In genomic region chrX:20116575-20117240, GRCh38 we compare ENCODE assay signal across 9 cellular contexts. TPM values are rescaled to one million over a fixed set of nuclear protein-coding genes. Genes with fewer than 3 reads are reported as not detected.
DNase-seq lines count a peak whose midpoint lies in the region; ATAC-seq and TF ChIP-seq lines count a peak whose summit lies in the region.
"Had no signal": no experiment of that assay in that cellular context is flagged by ENCODE, and none has a peak within 500 bp of the region (broad histone marks: within the 10 kb centered on the region; RNA-seq: fewer than 3 reads in every experiment).

Gene MAP7D2, minus strand, starts transcription at chrX:20116907. Its CDS starts 28 bp downstream, at chrX:20116879.

- intact Hi-C loops in naive thymus-derived CD4-positive, alpha-beta T cell (cut with micrococcal nuclease), result no loop called here

- POLR2A ChIA-PET in naive thymus-derived CD4-positive, alpha-beta T cell (lab: Charles Lee), result no interaction called here

- H3K9me3 ChIP-seq in MG63 (no peaks in the 10 kb centered on the region), endodermal cell (ENCODE audit: control insufficient read depth, low read length) (no peaks in the 10 kb centered on the region)
- H3K9me3 ChIP-seq in naive thymus-derived CD4-positive, alpha-beta T cell (ENCODE audit: control insufficient read depth in 2 of 3, low read length in 3 of 3), result no peaks in the 10 kb centered on the region

- DNase-seq in MG63, result peak; percentile 28
- DNase-seq in endodermal cell, result peak; percentile 67
- DNase-seq in naive thymus-derived CD4-positive, alpha-beta T cell, result no peak
- no peak for DNase-seq in ureter (ENCODE audit: low spot score)
- DNase-seq in cerebellar cortex (ENCODE audit: low spot score), result no peak
- DNase-seq: T-cell had no signal

- H3K4me1 Mint-ChIP-seq in endodermal cell, result no peaks in the 10 kb centered on the region
- peaks cover 0 to 17% (median 5%) of the 10 kb centered on the region in 7 donors for H3K4me1 Mint-ChIP-seq in naive thymus-derived CD4-positive, alpha-beta T cell

- H3K9me3 Mint-ChIP-seq in endodermal cell, result peaks cover 53% of the 10 kb centered on the region
- no peaks in the 10 kb centered on the region for H3K9me3 Mint-ChIP-seq in naive thymus-derived CD4-positive, alpha-beta T cell
- H3K9me3 Mint-ChIP-seq: T-cell had no signal

- H3K27ac ChIP-seq in ACC112 (ENCODE audit: low read depth, low read length) (no peak within 1 kb of the TSS), endodermal cell (ENCODE audit: low read depth, low read length) (no peak within 1 kb of the TSS)
- H3K27ac ChIP-seq in naive thymus-derived CD4-positive, alpha-beta T cell (ENCODE audit: low read depth, low read length), result no peak within 1 kb of the TSS

- peak within 1 kb of the TSS; percentile 91 for H2AFZ ChIP-seq in ACC112 (ENCODE audit: low read length, unreplicated experiment)

- H3K27ac Mint-ChIP-seq in endodermal cell, result no peak within 1 kb of the TSS
- H3K27ac Mint-ChIP-seq in naive thymus-derived CD4-positive, alpha-beta T cell, result no peak within 1 kb of the TSS
- H3K27ac Mint-ChIP-seq: T-cell had no signal

- H3K4me3 ChIP-seq in ACC112 (ENCODE audit: low read depth, low read length) (peak within 1 kb of the TSS; percentile 79), MG63 (peak within 1 kb of the TSS; percentile 39), endodermal cell (ENCODE audit: low read length) (peak within 1 kb of the TSS; percentile 56)
- no peak within 1 kb of the TSS for H3K4me3 ChIP-seq in naive thymus-derived CD4-positive, alpha-beta T cell (ENCODE audit: low read length)

- H3K4me1 ChIP-seq in ACC112 (ENCODE audit: control insufficient read depth, insufficient read depth, low read length, unreplicated experiment), result no peaks in the 10 kb centered on the region
- H3K4me1 ChIP-seq in endodermal cell (ENCODE audit: control insufficient read depth, insufficient read depth, low read length), result no peaks in the 10 kb centered on the region
- H3K4me1 ChIP-seq in naive thymus-derived CD4-positive, alpha-beta T cell (ENCODE audit: control insufficient read depth in 2 of 2, insufficient read depth in 2 of 2, low read length in 2 of 2), result peaks cover 0 to 3% of the 10 kb centered on the region in 2 donors

- H3K27me3 ChIP-seq in ACC112 (ENCODE audit: insufficient read depth, low read length) (peaks cover 10% of the 10 kb centered on the region; the same call in 1 of the 2 replicates), MG63 (no peaks in the 10 kb centered on the region), endodermal cell (ENCODE audit: control insufficient read depth, insufficient read depth, low read length, poor library complexity, severe bottlenecking) (peaks cover 30% of the 10 kb centered on the region)
- peaks cover 0 to 2% of the 10 kb centered on the region in 2 donors for H3K27me3 ChIP-seq in naive thymus-derived CD4-positive, alpha-beta T cell (ENCODE audit: control insufficient read depth in 2 of 2, insufficient read depth in 2 of 2, low read length in 2 of 2)

- no peak for TF ChIP-seq CTCF in endodermal cell (conservative IDR thresholded peaks at IDR 0.05)

- H3K4me3 Mint-ChIP-seq in endodermal cell, result peak within 1 kb of the TSS; percentile 43
- peak within 1 kb of the TSS in 9 of 10 donors; percentile 2 to 71 (median 53) for H3K4me3 Mint-ChIP-seq in naive thymus-derived CD4-positive, alpha-beta T cell

- no peak within 1 kb of the TSS for H3K9ac ChIP-seq in endodermal cell (ENCODE audit: extremely low read depth, low read length, poor library complexity, severe bottlenecking)

- H3K36me3 Mint-ChIP-seq in endodermal cell (ENCODE audit: low read depth), result no peaks in the 10 kb centered on the region
- H3K36me3 Mint-ChIP-seq in naive thymus-derived CD4-positive, alpha-beta T cell, result peaks cover 0 to 7% (median 0%) of the 10 kb centered on the region in 5 donors
- H3K36me3 Mint-ChIP-seq: T-cell had no signal

- TF ChIP-seq POLR2A in GM18505 (IDR thresholded peaks at IDR 0.05; ENCODE audit: borderline replicate concordance, extremely low read depth, insufficient read depth, insufficient read length), result no peak

- H3K36me3 ChIP-seq in ACC112 (ENCODE audit: insufficient read depth, low read length) (no peaks in the 10 kb centered on the region), MG63 (no peaks in the 10 kb centered on the region), endodermal cell (ENCODE audit: control insufficient read depth, insufficient read depth, low read length) (no peaks in the 10 kb centered on the region)
- no peaks in the 10 kb centered on the region for H3K36me3 ChIP-seq in naive thymus-derived CD4-positive, alpha-beta T cell (ENCODE audit: control insufficient read depth in 2 of 3, insufficient read depth in 3 of 3, low read length in 3 of 3)

- peaks cover 37% of the 10 kb centered on the region for H3K27me3 Mint-ChIP-seq in endodermal cell (ENCODE audit: insufficient read depth)
- H3K27me3 Mint-ChIP-seq in naive thymus-derived CD4-positive, alpha-beta T cell, result peaks cover 12 to 38% (median 18%) of the 10 kb centered on the region in 5 donors

- H3K79me2 ChIP-seq in ACC112 (ENCODE audit: control insufficient read depth, insufficient read depth, low read length, unreplicated experiment), result no peaks in the 10 kb centered on the region

- CTCF ChIA-PET in naive thymus-derived CD4-positive, alpha-beta T cell (lab: Charles Lee), result no interaction called here

- no peak for ATAC-seq in naive thymus-derived CD4-positive, alpha-beta T cell
- ATAC-seq in GM18505 (IDR thresholded peaks at IDR 0.05; ENCODE audit: unreplicated experiment) (no peak), GM21786 (IDR thresholded peaks at IDR 0.05; ENCODE audit: unreplicated experiment) (no peak)

- WGBS in endodermal cell (ENCODE audit: insufficient coverage in 1 of 2, insufficient read length in 1 of 2), 2 experiments, result 35 to 74% methylated on average over 22 to 91 of the region's 91 CpGs

RNA-seq across cellular contexts. Expression of gene MAP7D2, which starts in this region (rescaled TPM):
- 0.07 and 0.25 TPM in 2 replicates for total RNA-seq in MG63 (2014; rRNA removed; shearing (Covaris generic); ENCODE audit: low replicate concordance)
- 1 to 10 TPM; 1.5 to 1.9 TPM for total RNA-seq in endodermal cell
- polyA plus RNA-seq in endodermal cell (2013, experiment 1 of 2), result 1.5 TPM
- 1.7 TPM for polyA plus RNA-seq in endodermal cell (2013, experiment 2 of 2)
- total RNA-seq in naive thymus-derived CD4-positive, alpha-beta T cell, result under 1 TPM in 4 of 5 experiments, not detected in 1; 0.13 to 0.22 (median 0.16) TPM
- polyA plus RNA-seq in naive thymus-derived CD4-positive, alpha-beta T cell, result under 1 TPM in 1 of 2 donors, not detected in 1; 0.14 TPM
- 1.2 TPM for total RNA-seq in ureter

Comparison
In these comparisons a context has a peak if more than half of its experiments do, and no peak if none do; other contexts are left out.
1. Peak in DNase-seq and H3K4me3 ChIP-seq in MG63; RNA of the gene not detected or under 1 TPM.